8 cellular contexts compared by ENCODE assay signal in the genomic region with DNA sequence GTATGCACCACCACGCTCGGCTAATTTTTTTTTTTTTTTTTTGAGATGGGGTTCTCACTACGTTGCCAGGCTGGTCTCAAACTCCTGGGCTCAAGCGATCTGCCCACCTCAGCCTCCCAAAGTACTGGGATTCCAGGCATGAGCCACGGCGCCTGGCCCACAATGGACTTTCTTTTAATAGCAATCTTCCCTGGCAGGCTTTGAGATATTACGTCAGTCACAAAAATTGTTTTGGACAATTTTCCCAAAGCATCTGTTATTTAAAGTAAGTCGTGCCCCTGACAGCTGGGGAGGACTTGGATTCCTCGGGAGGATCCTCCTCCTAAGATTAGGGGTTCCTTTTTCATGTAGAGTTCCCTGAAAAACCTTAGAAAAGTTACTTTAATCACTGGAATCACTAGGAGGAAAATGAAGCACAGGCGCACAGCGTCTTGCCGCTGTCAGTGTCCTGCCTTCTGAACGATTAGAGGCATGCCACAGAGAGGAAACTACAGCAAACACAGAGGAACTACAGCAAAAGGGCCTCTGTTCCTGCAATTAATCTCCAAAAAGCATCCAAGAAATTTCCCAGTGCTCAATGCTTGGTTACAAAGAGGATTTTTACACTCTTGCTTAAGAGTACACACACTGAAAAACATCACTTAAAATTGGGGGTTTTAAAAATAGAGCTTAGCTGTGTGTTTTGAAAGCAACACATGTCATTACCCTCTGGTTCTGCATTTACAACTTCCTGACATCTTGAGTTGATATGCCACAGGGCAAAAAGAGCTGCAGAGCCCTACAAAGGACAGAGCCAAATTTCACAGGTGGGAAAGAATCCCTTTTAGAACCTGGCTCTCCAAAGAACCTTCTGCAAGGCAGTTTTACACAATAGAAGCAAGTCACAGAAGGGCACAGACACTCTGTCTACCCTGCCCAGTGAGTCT. TPM values are rescaled to one million over a fixed set of nuclear protein-coding genes. Genes with fewer than 3 reads are reported as not detected.
DNase-seq lines count a peak whose midpoint lies in the region; ATAC-seq and TF ChIP-seq lines count a peak whose summit lies in the region.

No MANE protein-coding gene starts in this region.

- H3K9ac ChIP-seq in DND-41 (ENCODE audit: low read depth, low read length) (no peak overlapping the region), PC-3 (ENCODE audit: low read length) (no peak overlapping the region)

- H3F3A ChIP-seq in PC-3 (ENCODE audit: low read length, unreplicated experiment): no peaks in the 10 kb centered on the region

- H3K4me1 ChIP-seq in DND-41 (ENCODE audit: insufficient read depth, low read length): peaks cover 39% of the 10 kb centered on the region
- H3K4me1 ChIP-seq in Peyer's patch: peaks cover 10 to 78% (median 23%) of the 10 kb centered on the region in 4 donors
- H3K4me1 ChIP-seq in PC-3 (ENCODE audit: insufficient read depth, low read length): peaks cover 17% of the 10 kb centered on the region

- ATAC-seq in DND-41 (ENCODE audit: insufficient read depth, low read depth): no peak
- ATAC-seq in activated CD8-positive, alpha-beta T cell treated with anti-CD3 and anti-CD28 coated beads for 36 hours: no peak
- ATAC-seq in PC-3: no peak
- no peak for ATAC-seq in HG02885 (IDR thresholded peaks at IDR 0.05; ENCODE audit: poor library complexity, unreplicated experiment)

- H3K9me3 ChIP-seq in DND-41 (ENCODE audit: insufficient read depth, low read length, severe bottlenecking) (no peaks in the 10 kb centered on the region), Peyer's patch (no peaks in the 10 kb centered on the region), PC-3 (ENCODE audit: low read length) (no peaks in the 10 kb centered on the region)

- POLR2A ChIA-PET in activated CD8-positive, alpha-beta T cell treated with anti-CD3 and anti-CD28 coated beads for 36 hours (lab: Charles Lee): interaction anchor here (0.6 kb wide), 1 partner anchor 423 kb away, joined by 3 read pairs; no protein-coding TSS in a partner anchor
- POLR2A ChIA-PET in PC-3 (lab: Charles Lee; ENCODE audit: unreplicated experiment): no interaction called here

- H3K27ac ChIP-seq in DND-41 (ENCODE audit: low read length): no peak overlapping the region
- peak overlapping the region; percentile 49 to 98 (median 78) for H3K27ac ChIP-seq in Peyer's patch
- no peak overlapping the region for H3K27ac ChIP-seq in PC-3 (ENCODE audit: low read length)

- H2AFZ ChIP-seq in DND-41 (ENCODE audit: low read depth, low read length) (no peak overlapping the region), PC-3 (ENCODE audit: low read length) (no peak overlapping the region)

- no TSS peak for BruUV-seq in PC-3 (replicated peaks; lab: Mats Ljungman, UMichigan)

- no peaks in the 10 kb centered on the region for H3K9me2 ChIP-seq in PC-3 (replicated peaks; ENCODE audit: low read length)

- peak overlapping the region; percentile 3; the same call in 1 of the 2 replicates for H3K4me2 ChIP-seq in DND-41 (ENCODE audit: insufficient read depth, low read length)
- H3K4me2 ChIP-seq in PC-3 (ENCODE audit: low read length): no peak overlapping the region

- H3K27me3 ChIP-seq in DND-41 (ENCODE audit: insufficient read depth, low read length, poor library complexity) (no peaks in the 10 kb centered on the region), Peyer's patch (no peaks in the 10 kb centered on the region), PC-3 (ENCODE audit: low read length) (no peaks in the 10 kb centered on the region)

- TF ChIP-seq CTCF in DND-41 (IDR thresholded peaks at IDR 0.05; ENCODE audit: borderline replicate concordance, extremely low read depth, low read length, poor library complexity, severe bottlenecking): no peak
- TF ChIP-seq CTCF in Peyer's patch (IDR thresholded peaks at IDR 0.05): no peak
- TF ChIP-seq CTCF in fibroblast of mammary gland (conservative IDR thresholded peaks at IDR 0.05; ENCODE audit: control insufficient read depth, insufficient read depth, low read depth, low read length): no peak
- TF ChIP-seq CTCF in activated CD8-positive, alpha-beta T cell treated with anti-CD3 and anti-CD28 coated beads for 36 hours (IDR thresholded peaks at IDR 0.05): no peak
- no peak for TF ChIP-seq CTCF in PC-3 (conservative IDR thresholded peaks at IDR 0.05; ENCODE audit: low read depth, low read length)

- peaks cover 3% of the 10 kb centered on the region for H3K36me3 Mint-ChIP-seq in activated CD8-positive, alpha-beta T cell treated with anti-CD3 and anti-CD28 coated beads for 36 hours (ENCODE audit: low read depth)

- H3K36me3 ChIP-seq in DND-41 (ENCODE audit: insufficient read depth, low read length) (peaks cover 39% of the 10 kb centered on the region), Peyer's patch (peaks cover 0 to 5% (median 0%) of the 10 kb centered on the region in 3 donors), PC-3 (ENCODE audit: low read depth, low read length) (no peaks in the 10 kb centered on the region)

- H3K79me2 ChIP-seq in DND-41 (ENCODE audit: insufficient read depth, low read length) (peaks cover 94% of the 10 kb centered on the region), PC-3 (ENCODE audit: low read length) (no peaks in the 10 kb centered on the region)

- no peak overlapping the region for H3K4me3 Mint-ChIP-seq in activated CD8-positive, alpha-beta T cell treated with anti-CD3 and anti-CD28 coated beads for 36 hours

- no peak overlapping the region for H3K27ac Mint-ChIP-seq in activated CD8-positive, alpha-beta T cell treated with anti-CD3 and anti-CD28 coated beads for 36 hours

- H4K20me1 ChIP-seq in DND-41 (ENCODE audit: insufficient read depth, low read length): peaks cover 74% of the 10 kb centered on the region
- H4K20me1 ChIP-seq in PC-3 (ENCODE audit: low read length): no peaks in the 10 kb centered on the region

- no peaks in the 10 kb centered on the region for H3K9me3 Mint-ChIP-seq in activated CD8-positive, alpha-beta T cell treated with anti-CD3 and anti-CD28 coated beads for 36 hours

- TF ChIP-seq POLR2A in Peyer's patch (IDR thresholded peaks at IDR 0.05): no peak

- intact Hi-C loops in posterior vena cava (cut with DNase I) (loop anchor here in 1 of 2 donors (10.0 kb wide), 1 partner anchor 341 kb away; the partner anchor contains the start of gene ABHD12), PC-3 (cut with micrococcal nuclease) (no loop called here)
- intact Hi-C loops in activated CD8-positive, alpha-beta T cell treated with anti-CD3 and anti-CD28 coated beads for 36 hours (cut with micrococcal nuclease): no loop called here

- no peak for DNase-seq in DND-41
- DNase-seq in Peyer's patch: peak in 2 of 3 donors; percentile 19 to 51
- peak; percentile 41 for DNase-seq in fibroblast of mammary gland (ENCODE audit: low read depth)
- DNase-seq in posterior vena cava (ENCODE audit: low spot score): peak; percentile 84
- no peak for DNase-seq in HPDE6-E6E7 (ENCODE audit: extremely low spot score)
- DNase-seq in activated CD8-positive, alpha-beta T cell treated with anti-CD3 and anti-CD28 coated beads for 36 hours: no peak
- no peak for DNase-seq in PC-3

- H3K27me3 Mint-ChIP-seq in activated CD8-positive, alpha-beta T cell treated with anti-CD3 and anti-CD28 coated beads for 36 hours: no peaks in the 10 kb centered on the region

- peaks cover 51% of the 10 kb centered on the region for H3K4me1 Mint-ChIP-seq in activated CD8-positive, alpha-beta T cell treated with anti-CD3 and anti-CD28 coated beads for 36 hours (ENCODE audit: low read depth)

- H3K4me3 ChIP-seq in DND-41 (ENCODE audit: low read depth in 1 of 2, low read length in 2 of 2): no peak overlapping the region
- no peak overlapping the region for H3K4me3 ChIP-seq in Peyer's patch
- no peak overlapping the region for H3K4me3 ChIP-seq in fibroblast of mammary gland (ENCODE audit: control insufficient read depth, low read depth, low read length)
- no peak overlapping the region for H3K4me3 ChIP-seq in PC-3 (ENCODE audit: low read length)

- CTCF ChIA-PET in activated CD8-positive, alpha-beta T cell treated with anti-CD3 and anti-CD28 coated beads for 36 hours (lab: Charles Lee): interaction anchor here (0.6 to 2.8 kb wide), 4 partner anchors 12 to 60 kb away, joined by 3 to 12 read pairs (median 3); no protein-coding TSS in a partner anchor
- CTCF ChIA-PET in PC-3 (lab: Charles Lee): no interaction called here

RNA-seq across cellular contexts. Expression of gene ACSS1, which starts 4.5 kb away (rescaled TPM):
- total RNA-seq in Peyer's patch (100 to 1,000 TPM in 3 of 4 donors, 10 to 100 TPM in 1; 49.5 to 160 (median 134) TPM), posterior vena cava (10 to 100 TPM; 11.6 to 12.2 TPM), PC-3 (2014; rRNA removed) (2.3 and 2.4 TPM in 2 replicates)
- total RNA-seq in activated CD8-positive, alpha-beta T cell treated with anti-CD3 and anti-CD28 coated beads for 36 hours: 10 to 100 TPM; 17.5 to 18.2 TPM

RNA-seq across cellular contexts. Expression of gene VSX1, which starts 28.5 kb away (rescaled TPM):
- total RNA-seq in Peyer's patch (not detected), posterior vena cava (not detected), PC-3 (2014; rRNA removed) (not detected in 2 replicates)
- total RNA-seq in activated CD8-positive, alpha-beta T cell treated with anti-CD3 and anti-CD28 coated beads for 36 hours: not detected

Comparison
In these comparisons a context has a peak if more than half of its experiments do, and no peak if none do; other contexts are left out.
1. DNase-seq: peak in Peyer's patch (2 of 3), fibroblast of mammary gland (single experiment) and posterior vena cava (single experiment); none in DND-41 (single experiment), HPDE6-E6E7 (single experiment), activated CD8-positive, alpha-beta T cell treated with anti-CD3 and anti-CD28 coated beads for 36 hours (single experiment) and PC-3 (single experiment).
2. H3K27ac ChIP-seq: peak in Peyer's patch (4 of 4); none in DND-41 (single experiment) and PC-3 (single experiment).